Comparison of ENCODE assay signal across 22 cellular contexts in genomic region chr3:186411089-186411488, GRCh38. TPM values are rescaled to one million over a fixed set of nuclear protein-coding genes. Genes with fewer than 3 reads are reported as not detected.
A peak's percentile ranks its signal among the peaks of the same experiment; 100 is the strongest.
DNase-seq lines count a peak whose midpoint lies in the region; ATAC-seq, FAIRE-seq and TF ChIP-seq lines count a peak whose summit lies in the region.
"Had no signal": no experiment of that assay in that cellular context is flagged by ENCODE, and none has a peak within 500 bp of the region (broad histone marks: within the 10 kb centered on the region; RNA-seq: fewer than 3 reads in every experiment).

No MANE protein-coding gene starts in this region.

- H3K9me1 ChIP-seq in K562 (ENCODE audit: control insufficient read depth, insufficient read depth, low read length): peaks cover 2% of the 10 kb centered on the region

- intact Hi-C loops in K562 (cut with micrococcal nuclease): no loop called here

- POLR2A ChIA-PET in K562 (lab: Yijun Ruan, JAX): no interaction called here

- H3K9me3 ChIP-seq in K562 (replicated peaks; ENCODE audit: control insufficient read depth, insufficient read depth, low read depth, low read length): no peaks in the 10 kb centered on the region
- H3K9me3 ChIP-seq: BLaER1, Caco-2 had no signal

- ATAC-seq in K562 (no peak), memory B cell (ENCODE audit: low read depth) (no peak)
- no peak for ATAC-seq in stimulated activated naive B cell treated with anti-CD40 and anti-IgM and Interleukin-4, amounts not matched to agents 10 μg/mL and 1 μg/mL and 100 μg/mL, for 72 hours (replicated peaks)
- no peak for ATAC-seq in effector memory CD8-positive, alpha-beta T cell (replicated peaks)
- ATAC-seq: CD8-positive, alpha-beta T cell; GM12878; GM23338; HCT116 had no signal

- peaks cover 24 to 72% of the 10 kb centered on the region in 2 experiments for H3K27me3 ChIP-seq in K562 (ENCODE audit: control insufficient read depth in 2 of 2, insufficient read depth in 2 of 2, low read length in 2 of 2)
- H3K27me3 ChIP-seq: BLaER1 had no signal

- H3K4me1 Mint-ChIP-seq in activated naive CD8-positive, alpha-beta T cell (ENCODE audit: low read depth): peaks cover 25% of the 10 kb centered on the region
- H3K4me1 Mint-ChIP-seq in activated naive CD8-positive, alpha-beta T cell treated with anti-CD3 and anti-CD28 coated beads for 36 hours: peaks cover 22% of the 10 kb centered on the region
- H3K4me1 Mint-ChIP-seq in memory B cell (peaks cover 28% of the 10 kb centered on the region), type B pancreatic cell (ENCODE audit: unreplicated experiment) (peaks cover 17% of the 10 kb centered on the region)
- peaks cover 25 to 30% of the 10 kb centered on the region in 2 donors for H3K4me1 Mint-ChIP-seq in stimulated activated naive B cell treated with anti-CD40 and anti-IgM and Interleukin-4, amounts not matched to agents 10 μg/mL and 1 μg/mL and 100 μg/mL, for 72 hours
- H3K4me1 Mint-ChIP-seq in effector memory CD8-positive, alpha-beta T cell (ENCODE audit: low read depth in 2 of 2): peaks cover 0 to 6% of the 10 kb centered on the region in 2 donors

- 3% methylated on average over 2 of the region's 2 CpGs for WGBS in K562 (ENCODE audit: insufficient coverage, low coverage, missing lambda C conversion rate)

- no peaks in the 10 kb centered on the region for H3K79me2 ChIP-seq in K562 (ENCODE audit: control insufficient read depth, insufficient read depth, low read length)

- no peaks in the 10 kb centered on the region for H3K36me3 ChIP-seq in K562 (ENCODE audit: control insufficient read depth, insufficient read depth, low read length)
- H3K36me3 ChIP-seq: BLaER1 had no signal

- no peaks in the 10 kb centered on the region for H3K4me1 ChIP-seq in K562 (replicated peaks in 1 of 2; ENCODE audit: control insufficient read depth in 2 of 2, insufficient read depth in 2 of 2, low read length in 2 of 2)
- H3K4me1 ChIP-seq: Caco-2 had no signal

- H3K27ac ChIP-seq in K562 (ENCODE audit: extremely low read depth, low read depth, low read length): no peak overlapping the region
- H3K27ac ChIP-seq: BLaER1, C4-2B had no signal

- peaks cover 5% of the 10 kb centered on the region for H3K27me3 Mint-ChIP-seq in activated naive CD8-positive, alpha-beta T cell
- peaks cover 27% of the 10 kb centered on the region for H3K27me3 Mint-ChIP-seq in activated naive CD8-positive, alpha-beta T cell treated with anti-CD3 and anti-CD28 coated beads for 36 hours
- H3K27me3 Mint-ChIP-seq in memory B cell (no peaks in the 10 kb centered on the region), type B pancreatic cell (peaks cover 54% of the 10 kb centered on the region)
- peaks cover 7 to 16% of the 10 kb centered on the region in 2 donors for H3K27me3 Mint-ChIP-seq in stimulated activated naive B cell treated with anti-CD40 and anti-IgM and Interleukin-4, amounts not matched to agents 10 μg/mL and 1 μg/mL and 100 μg/mL, for 72 hours
- peaks cover 19 to 39% of the 10 kb centered on the region in 2 donors for H3K27me3 Mint-ChIP-seq in effector memory CD8-positive, alpha-beta T cell

- no peak for TF ChIP-seq POLR2A in K562 (conservative IDR thresholded peaks at IDR 0.05)

- BruUV-seq in K562 (replicated peaks; lab: Mats Ljungman, UMichigan): no TSS peak

- CTCF ChIA-PET in K562 (lab: Yijun Ruan, JAX; ENCODE audit: low intra/inter-chr PET ratio): no interaction called here

- TF ChIP-seq CTCF in K562 (IDR thresholded peaks at IDR 0.05 in 2 of 3, conservative IDR thresholded peaks at IDR 0.05 in 1 of 3; ENCODE audit: insufficient read depth in 2 of 3, low read depth in 1 of 3, low read length in 3 of 3): no peak
- no peak for TF ChIP-seq CTCF in type B pancreatic cell (conservative IDR thresholded peaks at IDR 0.05)

- peak overlapping the region; percentile 30 for H3K27ac Mint-ChIP-seq in activated naive CD8-positive, alpha-beta T cell
- H3K27ac Mint-ChIP-seq in activated naive CD8-positive, alpha-beta T cell treated with anti-CD3 and anti-CD28 coated beads for 36 hours: no peak overlapping the region
- H3K27ac Mint-ChIP-seq in memory B cell (peak overlapping the region; percentile 41), type B pancreatic cell (no peak overlapping the region)
- peak overlapping the region; percentile 6 for H3K27ac Mint-ChIP-seq in stimulated activated naive B cell treated with anti-CD40 and anti-IgM and Interleukin-4, amounts not matched to agents 10 μg/mL and 1 μg/mL and 100 μg/mL, for 72 hours
- H3K27ac Mint-ChIP-seq in effector memory CD8-positive, alpha-beta T cell: no peak overlapping the region
- H3K27ac Mint-ChIP-seq: B cell; CD4-positive, CD25-positive, alpha-beta regulatory T cell; CD8-positive, alpha-beta T cell; GM23338; H9 had no signal

- no peak for FAIRE-seq in K562 (lab: Jason Lieb, UNC)
- FAIRE-seq: GM12878, GM19239 had no signal

- H4K20me1 ChIP-seq in K562 (replicated peaks; ENCODE audit: control insufficient read depth, insufficient read depth, low read length): no peaks in the 10 kb centered on the region
- H4K20me1 ChIP-seq: BLaER1 had no signal

- no peaks in the 10 kb centered on the region for H3K36me3 Mint-ChIP-seq in activated naive CD8-positive, alpha-beta T cell
- H3K36me3 Mint-ChIP-seq in activated naive CD8-positive, alpha-beta T cell treated with anti-CD3 and anti-CD28 coated beads for 36 hours: no peaks in the 10 kb centered on the region
- H3K36me3 Mint-ChIP-seq in memory B cell (no peaks in the 10 kb centered on the region), type B pancreatic cell (no peaks in the 10 kb centered on the region)
- H3K36me3 Mint-ChIP-seq in stimulated activated naive B cell treated with anti-CD40 and anti-IgM and Interleukin-4, amounts not matched to agents 10 μg/mL and 1 μg/mL and 100 μg/mL, for 72 hours: no peaks in the 10 kb centered on the region
- no peaks in the 10 kb centered on the region for H3K36me3 Mint-ChIP-seq in effector memory CD8-positive, alpha-beta T cell (ENCODE audit: insufficient read depth)
- H3K36me3 Mint-ChIP-seq: CD4-positive, CD25-positive, alpha-beta regulatory T cell; CD8-positive, alpha-beta T cell had no signal

- in situ Hi-C loops in K562 (cut with MboI): no loop called here

- DNase-seq in activated naive CD8-positive, alpha-beta T cell treated with anti-CD3 and anti-CD28 coated beads for 36 hours: no peak
- DNase-seq in K562 (ENCODE audit: extremely low read depth in 1 of 4, low spot score in 3 of 4) (no peak), memory B cell (ENCODE audit: low spot score in 2 of 2) (no peak), NCI-H2227 treated with DMSO at 0.1 percent for 48 hours (lab: John Stamatoyannopoulos, UW) (no peak), type B pancreatic cell (ENCODE audit: extremely low spot score, unreplicated experiment) (no peak)
- no peak for DNase-seq in stimulated activated naive B cell treated with anti-CD40 and anti-IgM and Interleukin-4, amounts not matched to agents 10 μg/mL and 1 μg/mL and 100 μg/mL, for 72 hours
- no peak for DNase-seq in effector memory CD8-positive, alpha-beta T cell
- DNase-seq: Caco-2; CD4-positive, CD25-positive, alpha-beta regulatory T cell; CD8-positive, alpha-beta T cell; DMS79; EL; GDM1; H9 had no signal

- no peak overlapping the region for H3K9ac ChIP-seq in K562 (ENCODE audit: insufficient read depth in 1 of 2, low read depth in 2 of 2, low read length in 2 of 2)
- H3K9ac ChIP-seq: BLaER1 had no signal

- H2AFZ ChIP-seq in K562 (ENCODE audit: low read depth, low read length): no peak overlapping the region
- H2AFZ ChIP-seq: GM23338 had no signal

- H3K4me3 ChIP-seq in K562: no peak overlapping the region
- H3K4me3 ChIP-seq: BLaER1, GM12878, GM23338 had no signal

- H3K4me2 ChIP-seq in K562 (ENCODE audit: insufficient read depth, low read length): no peak overlapping the region
- H3K4me2 ChIP-seq: BLaER1, GM23338 had no signal

- H3K9me3 Mint-ChIP-seq in activated naive CD8-positive, alpha-beta T cell (ENCODE audit: low read depth): no peaks in the 10 kb centered on the region
- H3K9me3 Mint-ChIP-seq in activated naive CD8-positive, alpha-beta T cell treated with anti-CD3 and anti-CD28 coated beads for 36 hours: no peaks in the 10 kb centered on the region
- H3K9me3 Mint-ChIP-seq in memory B cell: no peaks in the 10 kb centered on the region
- H3K9me3 Mint-ChIP-seq in stimulated activated naive B cell treated with anti-CD40 and anti-IgM and Interleukin-4, amounts not matched to agents 10 μg/mL and 1 μg/mL and 100 μg/mL, for 72 hours: no peaks in the 10 kb centered on the region
- H3K9me3 Mint-ChIP-seq in effector memory CD8-positive, alpha-beta T cell: no peaks in the 10 kb centered on the region
- no peaks in the 10 kb centered on the region for H3K9me3 Mint-ChIP-seq in type B pancreatic cell
- H3K9me3 Mint-ChIP-seq: CD8-positive, alpha-beta T cell; GM23338; H9 had no signal

- TF ChIP-seq RAD21 in K562 (CRISPR knock-in tag; conservative IDR thresholded peaks at IDR 0.05 in 1 of 2, IDR thresholded peaks at IDR 0.05 in 1 of 2): no peak

- no peak for TF ChIP-seq EP300 in K562 (IDR thresholded peaks at IDR 0.05; ENCODE audit: low read length)

- no peak overlapping the region for H3K4me3 Mint-ChIP-seq in activated naive CD8-positive, alpha-beta T cell
- no peak overlapping the region for H3K4me3 Mint-ChIP-seq in activated naive CD8-positive, alpha-beta T cell treated with anti-CD3 and anti-CD28 coated beads for 36 hours
- no peak overlapping the region for H3K4me3 Mint-ChIP-seq in memory B cell
- no peak overlapping the region for H3K4me3 Mint-ChIP-seq in stimulated activated naive B cell treated with anti-CD40 and anti-IgM and Interleukin-4, amounts not matched to agents 10 μg/mL and 1 μg/mL and 100 μg/mL, for 72 hours
- no peak overlapping the region for H3K4me3 Mint-ChIP-seq in effector memory CD8-positive, alpha-beta T cell
- H3K4me3 Mint-ChIP-seq in type B pancreatic cell: no peak overlapping the region
- H3K4me3 Mint-ChIP-seq: B cell; CD4-positive, CD25-positive, alpha-beta regulatory T cell; CD8-positive, alpha-beta T cell; GM23338; H9 had no signal

RNA-seq across cellular contexts. Expression of gene DGKG, which starts 49.1 kb away (rescaled TPM):
- under 1 TPM; 0.14 to 0.58 TPM for total RNA-seq in activated naive CD8-positive, alpha-beta T cell treated with anti-CD3 and anti-CD28 coated beads for 36 hours
- total RNA-seq in K562 (2011; cell fraction: chromatin; rRNA removed; ENCODE audit: low replicate concordance): 0.11 and 0.81 TPM in 2 replicates
- total RNA-seq in K562 (2011; cell fraction: nucleolus; rRNA removed): 0.53 TPM in 1 of 2 replicates, not detected in the other
- total RNA-seq in K562 (2011; cell fraction: nucleoplasm; rRNA removed): 0.07 TPM in 1 of 2 replicates, not detected in the other
- total RNA-seq in K562 (2014; rRNA removed) (0.27 TPM in 1 of 2 replicates, not detected in the other), K562 (2014; rRNA removed; fragmentation: Illumina TruSeq; extraction: Trizol) (0.35 and 0.36 TPM in 2 replicates), K562 (2015; rRNA removed; fragmentation: Illumina TruSeq; extraction: Trizol) (0.04 and 0.15 TPM in 2 replicates), K562 (2021) (0.29 TPM in 1 of 2 replicates, not detected in the other), type B pancreatic cell (ENCODE audit: low replicate concordance) (1.5 and 11.6 TPM in 2 replicates)
- polyA plus RNA-seq in K562 (2011; rRNA removed) (0.14 TPM in 1 of 2 replicates, not detected in the other), K562 (2014; fragmentation: Illumina TruSeq; extraction: Trizol) (0.18 TPM in 1 of 2 replicates, not detected in the other), K562 (2014; fragmentation: Nextera tagmentation; extraction: Ambion mirVana) (under 1 TPM; 0.13 to 0.15 TPM), K562 (2014; rRNA removed) (0.01 and 0.35 TPM in 2 replicates)
- polyA plus RNA-seq in K562 (2011; cell fraction: cytosol; rRNA removed): 0.07 TPM in 1 of 2 replicates, not detected in the other
- polyA plus RNA-seq in K562 (2011; cell fraction: nucleus; rRNA removed): 0.10 TPM in 1 of 2 replicates, not detected in the other
- 0.12 and 0.22 TPM in 2 replicates for polyA plus RNA-seq in K562 (2012)
- 0.77 TPM in 1 of 2 replicates, not detected in the other for polyA minus RNA-seq in K562 (2011; rRNA and poly(A)+ RNA removed)
- polyA minus RNA-seq in K562 (2011; cell fraction: cytosol; rRNA and poly(A)+ RNA removed): not detected in 2 replicates
- polyA minus RNA-seq in K562 (2011; cell fraction: nucleus; rRNA and poly(A)+ RNA removed): 0.54 TPM in 1 of 2 replicates, not detected in the other
- total RNA-seq: CD8-positive, alpha-beta T cell; H9 had no signal
- polyA plus RNA-seq: CD4-positive, CD25-positive, alpha-beta regulatory T cell had no signal

Comparison
In these comparisons a context has a peak if more than half of its experiments do, and no peak if none do; other contexts are left out.
1. H3K27ac Mint-ChIP-seq: peak in activated naive CD8-positive, alpha-beta T cell (single experiment), memory B cell (single experiment) and stimulated activated naive B cell treated with anti-CD40 and anti-IgM and Interleukin-4, amounts not matched to agents 10 μg/mL and 1 μg/mL and 100 μg/mL, for 72 hours (single experiment); none in activated naive CD8-positive, alpha-beta T cell treated with anti-CD3 and anti-CD28 coated beads for 36 hours (single experiment), effector memory CD8-positive, alpha-beta T cell (0 of 2) and type B pancreatic cell (single experiment).